In the genomic region with DNA sequence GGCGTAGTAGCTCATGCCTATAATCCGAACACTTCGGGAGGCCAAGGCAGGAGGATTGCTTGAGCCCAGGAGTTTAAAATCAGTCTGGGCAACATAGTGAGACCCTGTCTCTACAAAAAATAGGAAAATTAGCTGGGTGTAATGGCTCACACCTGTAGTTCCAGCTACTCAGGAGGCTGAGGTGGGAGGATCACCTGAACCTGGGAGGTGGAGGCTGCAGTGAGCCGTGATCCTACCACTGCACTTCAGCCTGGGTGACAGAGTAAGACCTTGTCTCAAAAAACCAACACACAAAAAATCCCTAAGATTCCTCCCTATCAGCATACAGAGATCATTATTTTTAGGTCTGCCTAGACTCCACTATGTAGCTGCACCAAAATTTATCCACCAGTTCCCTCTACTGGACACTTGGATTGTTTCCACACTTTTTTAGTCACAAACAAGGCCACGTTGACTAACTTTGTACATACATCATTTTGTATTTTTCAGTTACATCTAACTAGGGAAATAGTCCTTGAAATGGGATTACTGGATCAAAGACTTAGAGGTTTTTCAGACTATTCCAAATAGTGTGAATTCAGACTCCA, we compare ENCODE assay signal across 11 cellular contexts. TPM values are rescaled to one million over a fixed set of nuclear protein-coding genes. Genes with fewer than 3 reads are reported as not detected.
DNase-seq lines count a peak whose midpoint lies in the region; ATAC-seq and TF ChIP-seq lines count a peak whose summit lies in the region.
"Had no signal": no experiment of that assay in that cellular context is flagged by ENCODE, and none has a peak within 500 bp of the region (broad histone marks: within the 10 kb centered on the region; RNA-seq: fewer than 3 reads in every experiment).

No MANE protein-coding gene starts in this region.

- ATAC-seq in left ventricle myocardium superior, result no peak
- no peak for ATAC-seq in HG02938 (IDR thresholded peaks at IDR 0.05; ENCODE audit: unreplicated experiment)
- no peak for ATAC-seq in GM21423 (IDR thresholded peaks at IDR 0.05; ENCODE audit: unreplicated experiment)

- H3K36me3 Mint-ChIP-seq in endodermal cell (ENCODE audit: low read depth), result peaks cover 44% of the 10 kb centered on the region

- TF ChIP-seq POLR2A in testis (IDR thresholded peaks at IDR 0.05) (no peak), spleen (IDR thresholded peaks at IDR 0.05) (no peak)

- H3K9ac ChIP-seq in endodermal cell (ENCODE audit: extremely low read depth, low read length, poor library complexity, severe bottlenecking), result no peak overlapping the region

- TF ChIP-seq CTCF in cardiac muscle cell (IDR thresholded peaks at IDR 0.05; ENCODE audit: low read depth, low read length), result peak; percentile 38
- TF ChIP-seq CTCF in endodermal cell (conservative IDR thresholded peaks at IDR 0.05), result peak; percentile 49
- TF ChIP-seq CTCF in testis (IDR thresholded peaks at IDR 0.05), result peak in 2 of 3 experiments; percentile 23 to 25
- TF ChIP-seq CTCF in spleen (IDR thresholded peaks at IDR 0.05 in 8 of 11, conservative IDR thresholded peaks at IDR 0.05 in 3 of 11), result peak in 1 of 11 experiments; percentile 20

- no peaks in the 10 kb centered on the region for H3K36me3 ChIP-seq in cardiac muscle cell
- H3K36me3 ChIP-seq in endodermal cell (ENCODE audit: control insufficient read depth, insufficient read depth, low read length), result peaks cover 61% of the 10 kb centered on the region
- H3K36me3 ChIP-seq in testis (ENCODE audit: low read depth, missing control alignments), result no peaks in the 10 kb centered on the region
- peaks cover 0 to 48% (median 1%) of the 10 kb centered on the region in 6 donors for H3K36me3 ChIP-seq in spleen
- H3K36me3 ChIP-seq: Peyer's patch had no signal

- H3K27ac ChIP-seq in cardiac muscle cell (no peak overlapping the region), endodermal cell (ENCODE audit: low read depth, low read length) (no peak overlapping the region), testis (no peak overlapping the region), spleen (no peak overlapping the region)
- H3K27ac ChIP-seq: Peyer's patch had no signal

- no peak overlapping the region for H3K4me3 Mint-ChIP-seq in endodermal cell

- H3K27me3 ChIP-seq in cardiac muscle cell, result no peaks in the 10 kb centered on the region
- H3K27me3 ChIP-seq in endodermal cell (ENCODE audit: control insufficient read depth, insufficient read depth, low read length, poor library complexity, severe bottlenecking), result no peaks in the 10 kb centered on the region
- no peaks in the 10 kb centered on the region for H3K27me3 ChIP-seq in testis
- H3K27me3 ChIP-seq in spleen (replicated peaks in 1 of 7), result no peaks in the 10 kb centered on the region
- H3K27me3 ChIP-seq: Peyer's patch had no signal

- H3K4me3 ChIP-seq in cardiac muscle cell, result no peak overlapping the region
- no peak overlapping the region for H3K4me3 ChIP-seq in endodermal cell (ENCODE audit: low read length)
- H3K4me3 ChIP-seq in testis, result no peak overlapping the region
- no peak overlapping the region for H3K4me3 ChIP-seq in spleen
- H3K4me3 ChIP-seq: Peyer's patch had no signal

- H3K4me1 ChIP-seq in cardiac muscle cell (ENCODE audit: low read depth), result no peaks in the 10 kb centered on the region
- no peaks in the 10 kb centered on the region for H3K4me1 ChIP-seq in endodermal cell (ENCODE audit: control insufficient read depth, insufficient read depth, low read length)
- H3K4me1 ChIP-seq in testis, result peaks cover 16% of the 10 kb centered on the region
- H3K4me1 ChIP-seq in spleen, result peaks cover 3 to 28% (median 13%) of the 10 kb centered on the region in 6 donors

- no peaks in the 10 kb centered on the region for H3K9me3 Mint-ChIP-seq in endodermal cell

- intact Hi-C loops in left ventricle myocardium superior (cut with micrococcal nuclease), result no loop called here
- intact Hi-C loops in testis (cut with DNase I; ENCODE audit: low total_unique reads), result no loop called here
- intact Hi-C loops in spleen (cut with DNase I; ENCODE audit: low total_unique reads), result no loop called here

- H3K9me3 ChIP-seq in cardiac muscle cell (ENCODE audit: low read depth), result no peaks in the 10 kb centered on the region
- no peaks in the 10 kb centered on the region for H3K9me3 ChIP-seq in endodermal cell (ENCODE audit: control insufficient read depth, low read length)
- H3K9me3 ChIP-seq in testis, result no peaks in the 10 kb centered on the region
- no peaks in the 10 kb centered on the region for H3K9me3 ChIP-seq in spleen
- H3K9me3 ChIP-seq: Peyer's patch had no signal

- H3K27ac Mint-ChIP-seq in endodermal cell, result no peak overlapping the region

- no peaks in the 10 kb centered on the region for H3K27me3 Mint-ChIP-seq in endodermal cell (ENCODE audit: insufficient read depth)

- peak in 1 of 2 donors; percentile 72 for DNase-seq in cardiac muscle cell (ENCODE audit: low read depth in 1 of 2, low spot score in 1 of 2)
- no peak for DNase-seq in left ventricle myocardium superior
- DNase-seq in OCI-M1 (lab: John Stamatoyannopoulos, UW), result peak; percentile 71
- no peak for DNase-seq in endodermal cell
- no peak for DNase-seq in testis
- DNase-seq in spleen, result no peak
- DNase-seq: DMS79, occipital lobe had no signal

- WGBS in endodermal cell (ENCODE audit: insufficient coverage in 1 of 2, insufficient read length in 1 of 2), 2 experiments, result 89 to 97% methylated on average over 4 to 5 of the region's 5 CpGs
- WGBS in testis, 2 donors, result 77 to 79% methylated on average over 5 of the region's 5 CpGs
- 84 to 88% (median 85%) methylated on average over 5 of the region's 5 CpGs for WGBS in spleen, 5 donors

- H3K4me1 Mint-ChIP-seq in endodermal cell, result peaks cover 11% of the 10 kb centered on the region

RNA-seq across cellular contexts. Expression of gene PHF1, which starts 3.6 kb away (rescaled TPM):
- total RNA-seq in cardiac muscle cell, result 61.9 and 116 TPM in 2 replicates
- 34.5 and 62.1 TPM in 2 replicates for polyA plus RNA-seq in cardiac muscle cell
- 51.9 TPM for total RNA-seq in left ventricle myocardium superior
- 10 to 100 TPM; 71.4 to 75.7 TPM for total RNA-seq in endodermal cell
- 71.2 TPM for polyA plus RNA-seq in endodermal cell (2013, experiment 1 of 2)
- 61.2 TPM for polyA plus RNA-seq in endodermal cell (2013, experiment 2 of 2)
- 100 to 1,000 TPM; 184 to 218 TPM for total RNA-seq in testis
- polyA plus RNA-seq in testis (ENCODE audit: insufficient read depth, low read depth, low replicate concordance), result 216 TPM
- total RNA-seq in spleen, result 100 to 1,000 TPM in 3 of 7 donors, 10 to 100 TPM in 4; 83.0 to 133 (median 93.6) TPM
- polyA plus RNA-seq in spleen, result 100 to 1,000 TPM in 2 of 3 donors, 10 to 100 TPM in 1; 89.3 to 181 (median 171) TPM

RNA-seq across cellular contexts. Expression of gene CUTA, which starts 10.7 kb away (rescaled TPM):
- 304 and 348 TPM in 2 replicates for total RNA-seq in cardiac muscle cell
- 426 and 501 TPM in 2 replicates for polyA plus RNA-seq in cardiac muscle cell
- 120 TPM for total RNA-seq in left ventricle myocardium superior
- total RNA-seq in endodermal cell, result 100 to 1,000 TPM; 198 to 219 TPM
- polyA plus RNA-seq in endodermal cell (2013, experiment 1 of 2), result 232 TPM
- polyA plus RNA-seq in endodermal cell (2013, experiment 2 of 2), result 195 TPM
- 100 to 1,000 TPM; 139 to 146 TPM for total RNA-seq in testis
- 132 TPM for polyA plus RNA-seq in testis (ENCODE audit: insufficient read depth, low read depth, low replicate concordance)
- total RNA-seq in spleen, result 100 to 1,000 TPM; 113 to 149 (median 130) TPM
- 100 to 1,000 TPM; 198 to 225 (median 206) TPM for polyA plus RNA-seq in spleen

RNA-seq across cellular contexts. Expression of gene SYNGAP1, which starts 12.6 kb away (rescaled TPM):
- total RNA-seq in cardiac muscle cell, result 14.9 and 20.2 TPM in 2 replicates
- 6.8 and 10.5 TPM in 2 replicates for polyA plus RNA-seq in cardiac muscle cell
- 6.2 TPM for total RNA-seq in left ventricle myocardium superior
- total RNA-seq in endodermal cell, result 10 to 100 TPM; 90.2 to 94.2 TPM
- polyA plus RNA-seq in endodermal cell (2013, experiment 1 of 2), result 63.4 TPM
- 54.7 TPM for polyA plus RNA-seq in endodermal cell (2013, experiment 2 of 2)
- 10 to 100 TPM; 29.4 to 43.9 TPM for total RNA-seq in testis
- 31.5 TPM for polyA plus RNA-seq in testis (ENCODE audit: insufficient read depth, low read depth, low replicate concordance)
- total RNA-seq in spleen, result 10 to 100 TPM; 20.1 to 30.8 (median 25.9) TPM
- polyA plus RNA-seq in spleen, result 10 to 100 TPM in 1 of 3 donors, 1 to 10 TPM in 2; 3.6 to 14.7 (median 4.6) TPM

RNA-seq across cellular contexts. Expression of gene KIFC1, which starts 15.6 kb away (rescaled TPM):
- total RNA-seq in cardiac muscle cell (14.0 and 69.2 TPM in 2 replicates), left ventricle myocardium superior (0.74 TPM), endodermal cell (10 to 100 TPM; 56.6 to 94.3 TPM), testis (10 to 100 TPM; 19.8 to 22.5 TPM), spleen (1 to 10 TPM; 1.2 to 9.2 (median 6.6) TPM)
- polyA plus RNA-seq in cardiac muscle cell (9.4 and 33.3 TPM in 2 replicates), testis (ENCODE audit: insufficient read depth, low read depth, low replicate concordance) (20.2 TPM), spleen (10 to 100 TPM in 1 of 3 donors, 1 to 10 TPM in 2; 1.3 to 11.3 (median 3.7) TPM)
- polyA plus RNA-seq in endodermal cell (2013, experiment 1 of 2), result 99.2 TPM
- 95.4 TPM for polyA plus RNA-seq in endodermal cell (2013, experiment 2 of 2)

RNA-seq across cellular contexts. Expression of gene ZBTB9, which starts 47.2 kb away (rescaled TPM):
- 5.5 and 7.8 TPM in 2 replicates for total RNA-seq in cardiac muscle cell
- 9.5 and 11.2 TPM in 2 replicates for polyA plus RNA-seq in cardiac muscle cell
- 5.1 TPM for total RNA-seq in left ventricle myocardium superior
- 10 to 100 TPM; 18.0 to 20.6 TPM for total RNA-seq in endodermal cell
- 14.1 TPM for polyA plus RNA-seq in endodermal cell (2013, experiment 1 of 2)
- polyA plus RNA-seq in endodermal cell (2013, experiment 2 of 2), result 12.5 TPM
- 10 to 100 TPM; 15.2 to 15.7 TPM for total RNA-seq in testis
- 16.9 TPM for polyA plus RNA-seq in testis (ENCODE audit: insufficient read depth, low read depth, low replicate concordance)
- total RNA-seq in spleen, result 1 to 10 TPM; 4.4 to 8.4 (median 6.1) TPM
- 1 to 10 TPM; 3.6 to 5.3 (median 4.3) TPM for polyA plus RNA-seq in spleen
